Comparison of ENCODE assay signal across 28 cellular contexts in genomic region chr6:50211582-50211981, GRCh38.
"Had no signal": no experiment of that assay in that cellular context is flagged by ENCODE, and none has a peak within 500 bp of the region (broad histone marks: within the 10 kb centered on the region; RNA-seq: fewer than 3 reads in every experiment).

No MANE protein-coding gene starts in this region.

- H3K79me2 ChIP-seq: parathyroid adenoma had no signal

- H3K4me2 ChIP-seq: neural progenitor cell, smooth muscle cell had no signal

- DNase-seq: natural killer cell; occipital lobe; ovary; posterior cingulate gyrus; psoas muscle; right cardiac atrium; spleen; stimulated activated CD4-positive, alpha-beta T cell treated with anti-CD3 and anti-CD28 coated beads, Interleukin-12 subunit alpha, Interleukin-12 subunit beta, amount 100 ng/mL, for 4 hours; stimulated activated CD4-positive, alpha-beta T cell treated with anti-CD3 and anti-CD28 coated beads, Interleukin-1b, Interleukin-23, amount 100 ng/mL, for 48 hours; stimulated activated CD4-positive, alpha-beta T cell treated with anti-CD3 and anti-CD28 coated beads, Interleukin-4, amount 100 ng/mL, for 1 hour; stimulated activated CD4-positive, alpha-beta T cell treated with anti-CD3 and anti-CD28 coated beads, Interleukin-4, amount 100 ng/mL, for 4 hours; stimulated activated CD8-positive, alpha-beta memory T cell treated with anti-CD3 and anti-CD28 coated beads, Interleukin-4, amount 100 ng/mL, for 48 hours; stimulated activated naive CD4-positive, alpha-beta T cell; stimulated activated naive CD8-positive, alpha-beta T cell treated with anti-CD3 and anti-CD28 coated beads, Interleukin-15, amount 100 ng/mL, for 72 hours; stimulated activated naive CD8-positive, alpha-beta T cell treated with anti-CD3 and anti-CD28 coated beads, Interleukin-15, Interleukin-2, amounts not matched to agents 100 U/mL and 50 U/mL, for 24 hours; substantia nigra; testis; tibial artery; transverse colon; upper lobe of right lung; uterus had no signal

- H3K4me3 ChIP-seq: neural progenitor cell, ovary, psoas muscle, skin epidermis, smooth muscle cell, spleen, suprapubic skin, testis, tibial artery, transverse colon, upper lobe of right lung, uterus had no signal

- H2AFZ ChIP-seq: neural progenitor cell, parathyroid adenoma had no signal

- H3K9ac ChIP-seq: neural progenitor cell, parathyroid adenoma had no signal

- H3K36me3 ChIP-seq: neural progenitor cell, ovary, spleen, suprapubic skin, tibial artery, transverse colon, upper lobe of right lung, uterus had no signal

- H3K27ac ChIP-seq: neural progenitor cell, ovary, parathyroid adenoma, psoas muscle, skin epidermis, spleen, suprapubic skin, testis, tibial artery, transverse colon, upper lobe of right lung, uterus had no signal

- ATAC-seq: natural killer cell; psoas muscle; right cardiac atrium; sciatic nerve; stimulated activated memory B cell treated with anti-CD40 and anti-IgM and Interleukin-4, amounts not matched to agents 10 μg/mL and 1 μg/mL and 100 μg/mL, for 72 hours; stimulated activated naive CD8-positive, alpha-beta T cell treated with anti-CD3 and anti-CD28 coated beads, Interleukin-15, amount 100 ng/mL, for 72 hours; stimulated activated naive CD8-positive, alpha-beta T cell treated with anti-CD3 and anti-CD28 coated beads, Interleukin-15, Interleukin-2, amounts not matched to agents 100 U/mL and 50 U/mL, for 24 hours; upper lobe of right lung had no signal

- H3K9me3 ChIP-seq: ovary, psoas muscle, testis, tibial artery, transverse colon, upper lobe of right lung had no signal

- H3K4me1 ChIP-seq: neural progenitor cell, parathyroid adenoma, psoas muscle, spleen, suprapubic skin, testis, tibial artery, transverse colon, upper lobe of right lung, uterus had no signal

- H3K27me3 ChIP-seq: neural progenitor cell, ovary, spleen, suprapubic skin, testis, tibial artery, transverse colon, upper lobe of right lung, uterus had no signal
